1 cellular context compared by ENCODE assay signal in the genomic region with DNA sequence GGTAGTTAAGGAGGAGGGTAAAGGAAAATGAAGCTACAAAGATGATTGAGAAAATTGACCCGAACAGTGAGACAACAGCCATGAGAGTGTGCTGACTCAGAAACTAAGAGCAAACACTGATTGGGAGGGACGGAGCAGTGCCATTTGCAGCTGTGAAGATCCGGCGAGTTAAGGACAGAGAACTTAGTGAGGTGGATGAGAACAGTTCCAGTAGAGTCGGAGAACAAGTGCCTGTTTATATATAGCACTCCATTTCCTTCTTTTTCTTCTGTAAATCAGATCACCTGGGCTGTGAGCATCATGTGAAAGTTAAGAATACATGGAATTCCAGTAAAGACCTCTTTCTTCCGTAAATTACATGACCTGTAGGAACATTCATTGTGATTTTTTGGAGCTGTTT.
TF ChIP-seq lines count a peak whose summit lies in the region.

No MANE protein-coding gene starts in this region.

TF ChIP-seq in H1, 55 proteins besides CTCF, POLR2A, EP300 and RAD21 (continued from another document):
- TF ChIP-seq, protein P1, sequence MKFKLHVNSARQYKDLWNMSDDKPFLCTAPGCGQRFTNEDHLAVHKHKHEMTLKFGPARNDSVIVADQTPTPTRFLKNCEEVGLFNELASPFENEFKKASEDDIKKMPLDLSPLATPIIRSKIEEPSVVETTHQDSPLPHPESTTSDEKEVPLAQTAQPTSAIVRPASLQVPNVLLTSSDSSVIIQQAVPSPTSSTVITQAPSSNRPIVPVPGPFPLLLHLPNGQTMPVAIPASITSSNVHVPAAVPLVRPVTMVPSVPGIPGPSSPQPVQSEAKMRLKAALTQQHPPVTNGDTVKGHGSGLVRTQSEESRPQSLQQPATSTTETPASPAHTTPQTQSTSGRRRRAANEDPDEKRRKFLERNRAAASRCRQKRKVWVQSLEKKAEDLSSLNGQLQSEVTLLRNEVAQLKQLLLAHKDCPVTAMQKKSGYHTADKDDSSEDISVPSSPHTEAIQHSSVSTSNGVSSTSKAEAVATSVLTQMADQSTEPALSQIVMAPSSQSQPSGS (IDR thresholded peaks at IDR 0.05; ENCODE audit: low read length) = no peak
- TF ChIP-seq, protein P2, sequence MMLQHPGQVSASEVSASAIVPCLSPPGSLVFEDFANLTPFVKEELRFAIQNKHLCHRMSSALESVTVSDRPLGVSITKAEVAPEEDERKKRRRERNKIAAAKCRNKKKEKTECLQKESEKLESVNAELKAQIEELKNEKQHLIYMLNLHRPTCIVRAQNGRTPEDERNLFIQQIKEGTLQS (IDR thresholded peaks at IDR 0.05; ENCODE audit: insufficient read depth, low read depth, low read length) = no peak
- TF ChIP-seq CHD2 (IDR thresholded peaks at IDR 0.05; ENCODE audit: low read length) = no peak
- no peak for TF ChIP-seq KDM4A (IDR thresholded peaks at IDR 0.05; ENCODE audit: low read depth, low read length, severe bottlenecking)
- no peak for TF ChIP-seq KDM1A (IDR thresholded peaks at IDR 0.05; ENCODE audit: borderline replicate concordance, low read length)
- TF ChIP-seq SP2 (IDR thresholded peaks at IDR 0.05; ENCODE audit: low read length) = no peak
- TF ChIP-seq ZNF274 (IDR thresholded peaks at IDR 0.05; ENCODE audit: borderline replicate concordance, extremely low read depth, low read length) = no peak
- TF ChIP-seq SRF (IDR thresholded peaks at IDR 0.05; ENCODE audit: low read depth, low read length) = no peak
- no peak for TF ChIP-seq SIN3A (conservative IDR thresholded peaks at IDR 0.05 in 1 of 2, IDR thresholded peaks at IDR 0.05 in 1 of 2; ENCODE audit: low read depth in 1 of 2, low read length in 2 of 2)
- TF ChIP-seq NRF1 (IDR thresholded peaks at IDR 0.05; ENCODE audit: low read depth, low read length) = no peak
- TF ChIP-seq CTBP2 (IDR thresholded peaks at IDR 0.05; ENCODE audit: borderline replicate concordance, insufficient read depth, insufficient read length, low read length) = no peak
